Comparison of ENCODE assay signal across 23 cellular contexts in the genomic region with DNA sequence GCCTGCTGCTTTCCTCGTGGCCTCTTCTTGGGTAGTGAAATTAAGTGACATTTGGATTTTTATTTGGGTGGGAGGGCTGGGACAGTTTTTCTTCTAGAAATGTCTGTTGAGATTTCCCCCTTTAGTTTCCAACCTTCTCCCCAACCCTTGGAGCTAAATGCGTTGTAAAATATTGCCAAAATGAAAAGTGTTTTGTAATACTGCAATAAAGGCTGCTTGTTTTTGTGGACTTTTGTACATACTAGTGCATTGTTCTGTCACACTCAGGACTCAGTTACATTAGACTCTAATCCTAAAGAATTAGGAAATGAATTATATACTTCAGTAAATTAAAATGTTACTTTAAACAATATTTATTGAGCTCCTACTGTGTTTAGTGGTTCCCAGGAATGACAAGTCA. TPM values are rescaled to one million over a fixed set of nuclear protein-coding genes. Genes with fewer than 3 reads are reported as not detected.
DNase-seq lines count a peak whose midpoint lies in the region; ATAC-seq and TF ChIP-seq lines count a peak whose summit lies in the region.
"Had no signal": no experiment of that assay in that cellular context is flagged by ENCODE, and none has a peak within 500 bp of the region (broad histone marks: within the 10 kb centered on the region; RNA-seq: fewer than 3 reads in every experiment).

No MANE protein-coding gene starts in this region.

- no peak overlapping the region for H3K4me3 Mint-ChIP-seq in natural killer cell treated with Interleukin-12 subunit alpha and Interleukin-12 subunit beta and Interleukin-15 and Interleukin-18, amount 100 ng/mL, for 72 hours
- H3K4me3 Mint-ChIP-seq: CD8-positive, alpha-beta memory T cell; GM23338; IgD-negative memory B cell had no signal

- H3K27me3 ChIP-seq in cardiac muscle cell (no peaks in the 10 kb centered on the region), uterus (no peaks in the 10 kb centered on the region), mesenchymal stem cell (ENCODE audit: control insufficient read depth in 1 of 2, insufficient read depth in 1 of 2, low read length in 2 of 2) (no peaks in the 10 kb centered on the region)

- DNase-seq in cardiac muscle cell (ENCODE audit: low read depth in 1 of 2, low spot score in 1 of 2) (no peak), Right ventricle myocardium inferior (ENCODE audit: missing footprints) (no peak), foreskin melanocyte (peak; percentile 35), uterus (no peak), mesenchymal stem cell (no peak)
- no peak for DNase-seq in natural killer cell treated with Interleukin-12 subunit alpha and Interleukin-12 subunit beta and Interleukin-15 and Interleukin-18, amount 100 ng/mL, for 72 hours (ENCODE audit: low spot score)
- DNase-seq: Calu3; CD8-positive, alpha-beta memory T cell; DMS153; NCI-H1105; NCI-H2029 treated with DMSO at 0.1 percent for 48 hours; NCI-H2171; NCI-H345; NCI-H524; NCI-H774 had no signal

- H3K36me3 ChIP-seq in cardiac muscle cell (peaks cover 47% of the 10 kb centered on the region), uterus (no peaks in the 10 kb centered on the region), mesenchymal stem cell (ENCODE audit: control insufficient read depth in 1 of 2, insufficient read depth in 2 of 2, low read depth in 1 of 2, low read length in 2 of 2) (peaks cover 35 to 85% of the 10 kb centered on the region in 2 experiments)

- peak overlapping the region; percentile 4 to 6 for H3K27ac Mint-ChIP-seq in natural killer cell treated with Interleukin-12 subunit alpha and Interleukin-12 subunit beta and Interleukin-15 and Interleukin-18, amount 100 ng/mL, for 72 hours
- H3K27ac Mint-ChIP-seq: GM23338 had no signal

- H3K9me3 ChIP-seq in cardiac muscle cell (ENCODE audit: low read depth) (no peaks in the 10 kb centered on the region), uterus (no peaks in the 10 kb centered on the region), mesenchymal stem cell (ENCODE audit: control insufficient read depth, low read length) (no peaks in the 10 kb centered on the region)
- H3K9me3 ChIP-seq: HAP-1 had no signal

- H3K9ac ChIP-seq in mesenchymal stem cell (ENCODE audit: low read length) = no peak overlapping the region

- no peak overlapping the region for H3K4ac ChIP-seq in mesenchymal stem cell (ENCODE audit: low read depth in 1 of 2, low read length in 2 of 2)

- H3K4me1 ChIP-seq in cardiac muscle cell (ENCODE audit: low read depth) (peaks cover 11% of the 10 kb centered on the region), uterus (no peaks in the 10 kb centered on the region), mesenchymal stem cell (ENCODE audit: control insufficient read depth, insufficient read depth, low read depth, low read length) (no peaks in the 10 kb centered on the region)
- H3K4me1 ChIP-seq: HAP-1 had no signal

- no peak overlapping the region for H2BK15ac ChIP-seq in mesenchymal stem cell (ENCODE audit: low read depth, poor library complexity, severe bottlenecking)

- no peak overlapping the region for H3K4me3 ChIP-seq in cardiac muscle cell
- H3K4me3 ChIP-seq in uterus = no peak overlapping the region
- H3K4me3 ChIP-seq in mesenchymal stem cell (ENCODE audit: insufficient read depth in 1 of 2, low read depth in 1 of 2, low read length in 2 of 2) = no peak overlapping the region
- H3K4me3 ChIP-seq: GM23338, HAP-1 had no signal

- H3K14ac ChIP-seq in mesenchymal stem cell (ENCODE audit: low read length in 2 of 2) = no peak overlapping the region

- no peaks in the 10 kb centered on the region for H3K9me3 Mint-ChIP-seq in natural killer cell treated with Interleukin-12 subunit alpha and Interleukin-12 subunit beta and Interleukin-15 and Interleukin-18, amount 100 ng/mL, for 72 hours
- H3K9me3 Mint-ChIP-seq: CD8-positive, alpha-beta memory T cell; GM23338; IgD-negative memory B cell had no signal

- H2BK5ac ChIP-seq in mesenchymal stem cell (ENCODE audit: low read depth, low read length, poor library complexity, severe bottlenecking) = no peak overlapping the region

- H2BK12ac ChIP-seq in mesenchymal stem cell (ENCODE audit: low read length in 2 of 2) = no peak overlapping the region

- H2BK120ac ChIP-seq in mesenchymal stem cell (ENCODE audit: low read depth, low read length) = no peak overlapping the region

- peaks cover 52% of the 10 kb centered on the region for H3K36me3 Mint-ChIP-seq in natural killer cell treated with Interleukin-12 subunit alpha and Interleukin-12 subunit beta and Interleukin-15 and Interleukin-18, amount 100 ng/mL, for 72 hours

- ATAC-seq in Right ventricle myocardium inferior (no peak), GM19452 (IDR thresholded peaks at IDR 0.05; ENCODE audit: unreplicated experiment) (no peak), HG02763 (IDR thresholded peaks at IDR 0.05; ENCODE audit: unreplicated experiment) (no peak)
- no peak for ATAC-seq in natural killer cell treated with Interleukin-12 subunit alpha and Interleukin-12 subunit beta and Interleukin-15 and Interleukin-18, amount 100 ng/mL, for 72 hours
- ATAC-seq: GM23338, Panc1 had no signal

- WGBS in mesenchymal stem cell = no CpG with 5 or more reads among the region's 2 CpGs

- no peak overlapping the region for H2AK5ac ChIP-seq in mesenchymal stem cell (ENCODE audit: low read length, severe bottlenecking)

- H3K79me1 ChIP-seq in mesenchymal stem cell (replicated peaks; ENCODE audit: low read length, poor library complexity, severe bottlenecking) = peaks cover 26% of the 10 kb centered on the region

- peaks cover 25 to 35% of the 10 kb centered on the region in 2 donors for H3K4me1 Mint-ChIP-seq in natural killer cell treated with Interleukin-12 subunit alpha and Interleukin-12 subunit beta and Interleukin-15 and Interleukin-18, amount 100 ng/mL, for 72 hours (ENCODE audit: low read depth in 2 of 2)

- TF ChIP-seq CTCF in cardiac muscle cell (IDR thresholded peaks at IDR 0.05; ENCODE audit: low read depth, low read length) (no peak), uterus (IDR thresholded peaks at IDR 0.05) (no peak)

- H3K18ac ChIP-seq in mesenchymal stem cell (ENCODE audit: low read depth in 1 of 2, low read length in 2 of 2) = no peak overlapping the region

- no peak overlapping the region for H2AFZ ChIP-seq in mesenchymal stem cell (ENCODE audit: low read depth, low read length)
- H2AFZ ChIP-seq: GM23338 had no signal

- TF ChIP-seq POLR2A in uterus (IDR thresholded peaks at IDR 0.05) = no peak

- intact Hi-C loops in Right ventricle myocardium inferior (cut with DNase I) (no loop called here), uterus (cut with DNase I; ENCODE audit: low total_unique reads) (no loop called here)

- no peak overlapping the region for H4K91ac ChIP-seq in mesenchymal stem cell (ENCODE audit: low read length)

- no peak overlapping the region for H4K8ac ChIP-seq in mesenchymal stem cell (ENCODE audit: low read length)

- H3K27ac ChIP-seq in cardiac muscle cell (peak overlapping the region; percentile 79), uterus (no peak overlapping the region), mesenchymal stem cell (ENCODE audit: low read length, poor library complexity, severe bottlenecking) (no peak overlapping the region)
- H3K27ac ChIP-seq: C4-2B had no signal

- H3K23ac ChIP-seq in mesenchymal stem cell (ENCODE audit: low read length in 2 of 2) = no peak overlapping the region

- no peak overlapping the region for H3K4me2 ChIP-seq in mesenchymal stem cell (ENCODE audit: low read length, poor library complexity, severe bottlenecking)
- H3K4me2 ChIP-seq: GM23338 had no signal

- H3K27me3 Mint-ChIP-seq in natural killer cell treated with Interleukin-12 subunit alpha and Interleukin-12 subunit beta and Interleukin-15 and Interleukin-18, amount 100 ng/mL, for 72 hours = no peaks in the 10 kb centered on the region
- H3K27me3 Mint-ChIP-seq: CD8-positive, alpha-beta memory T cell; IgD-negative memory B cell had no signal

RNA-seq across cellular contexts. Expression of a gene that starts 21.7 kb away (rescaled TPM):
- not detected in 2 replicates for total RNA-seq in cardiac muscle cell
- 0.09 and 0.36 TPM in 2 replicates for polyA plus RNA-seq in cardiac muscle cell
- not detected for total RNA-seq in Right ventricle myocardium inferior
- 1 to 10 TPM in 1 of 2 donors, under 1 TPM in 1; 0.81 to 2.9 TPM for total RNA-seq in natural killer cell treated with Interleukin-12 subunit alpha and Interleukin-12 subunit beta and Interleukin-15 and Interleukin-18, amount 100 ng/mL, for 72 hours
- total RNA-seq in uterus = not detected
- polyA plus RNA-seq in mesenchymal stem cell (2013, experiment 1 of 2) = not detected
- polyA plus RNA-seq in mesenchymal stem cell (2013, experiment 2 of 2) = not detected
- total RNA-seq: Calu3, Daoy, GM23338 had no signal
- polyA plus RNA-seq: GM23338, IgD-negative memory B cell had no signal

RNA-seq across cellular contexts. Expression of a gene that starts 33.2 kb away (rescaled TPM):
- total RNA-seq in cardiac muscle cell (not detected in 2 replicates), Right ventricle myocardium inferior (1.7 TPM), uterus (10 to 100 TPM in 1 of 4 donors, 1 to 10 TPM in 1, under 1 TPM in 2; 0.29 to 39.5 (median 2.1) TPM)
- 0.10 TPM in 1 of 2 replicates, not detected in the other for polyA plus RNA-seq in cardiac muscle cell
- total RNA-seq in natural killer cell treated with Interleukin-12 subunit alpha and Interleukin-12 subunit beta and Interleukin-15 and Interleukin-18, amount 100 ng/mL, for 72 hours = 100 to 1,000 TPM in 1 of 2 donors, 10 to 100 TPM in 1; 97.5 to 224 TPM
- 0.06 TPM for polyA plus RNA-seq in mesenchymal stem cell (2013, experiment 1 of 2)
- 0.07 TPM for polyA plus RNA-seq in mesenchymal stem cell (2013, experiment 2 of 2)
- total RNA-seq: GM23338 had no signal
- polyA plus RNA-seq: GM23338 had no signal

RNA-seq across cellular contexts. Expression of a gene that starts 37.7 kb away (rescaled TPM):
- 33.4 and 75.2 TPM in 2 replicates for total RNA-seq in cardiac muscle cell
- 27.2 and 31.1 TPM in 2 replicates for polyA plus RNA-seq in cardiac muscle cell
- total RNA-seq in Right ventricle myocardium inferior = 95.9 TPM
- 100 to 1,000 TPM; 235 to 249 TPM for total RNA-seq in natural killer cell treated with Interleukin-12 subunit alpha and Interleukin-12 subunit beta and Interleukin-15 and Interleukin-18, amount 100 ng/mL, for 72 hours
- total RNA-seq in uterus = 100 to 1,000 TPM in 3 of 4 donors, 10 to 100 TPM in 1; 68.5 to 167 (median 113) TPM
- 77.4 TPM for polyA plus RNA-seq in mesenchymal stem cell (2013, experiment 1 of 2)
- polyA plus RNA-seq in mesenchymal stem cell (2013, experiment 2 of 2) = 77.5 TPM

RNA-seq across cellular contexts. Expression of a gene that starts 51.6 kb away (rescaled TPM):
- total RNA-seq in cardiac muscle cell (0.39 TPM in 1 of 2 replicates, not detected in the other), Right ventricle myocardium inferior (2.3 TPM), uterus (10 to 100 TPM in 3 of 4 donors, 1 to 10 TPM in 1; 2.9 to 58.4 (median 11.0) TPM)
- polyA plus RNA-seq in cardiac muscle cell = 0.84 and 0.94 TPM in 2 replicates
- not detected for total RNA-seq in natural killer cell treated with Interleukin-12 subunit alpha and Interleukin-12 subunit beta and Interleukin-15 and Interleukin-18, amount 100 ng/mL, for 72 hours
- 4.8 TPM for polyA plus RNA-seq in mesenchymal stem cell (2013, experiment 1 of 2)
- 4.7 TPM for polyA plus RNA-seq in mesenchymal stem cell (2013, experiment 2 of 2)
- total RNA-seq: Calu3; CD8-positive, alpha-beta memory T cell; GM23338 had no signal
- polyA plus RNA-seq: CD8-positive, alpha-beta memory T cell; GM23338 had no signal
